Comparison of ENCODE assay signal across 9 cellular contexts in genomic region chr13:46176756-46177155, GRCh38. TPM values are rescaled to one million over a fixed set of nuclear protein-coding genes. Genes with fewer than 3 reads are reported as not detected.
DNase-seq lines count a peak whose midpoint lies in the region; ATAC-seq and TF ChIP-seq lines count a peak whose summit lies in the region.
"Had no signal": no experiment of that assay in that cellular context is flagged by ENCODE, and none has a peak within 500 bp of the region (broad histone marks: within the 10 kb centered on the region; RNA-seq: fewer than 3 reads in every experiment).

No MANE protein-coding gene starts in this region.

- H3K36me3 ChIP-seq in MM.1S (replicated peaks; ENCODE audit: insufficient read depth, low read length): no peaks in the 10 kb centered on the region
- no peaks in the 10 kb centered on the region for H3K36me3 ChIP-seq in esophagus squamous epithelium

- peak; percentile 39 for ATAC-seq in GM21526 (IDR thresholded peaks at IDR 0.05; ENCODE audit: low FRiP score, unreplicated experiment)
- no peak for ATAC-seq in GM19452 (IDR thresholded peaks at IDR 0.05; ENCODE audit: unreplicated experiment)

- peak overlapping the region; percentile 59 for H3K4me2 ChIP-seq in MM.1S (ENCODE audit: low read depth, low read length)

- H3K9me2 ChIP-seq in MM.1S (replicated peaks; ENCODE audit: insufficient read depth, low read length): no peaks in the 10 kb centered on the region

- H4K20me1 ChIP-seq in MM.1S (ENCODE audit: insufficient read depth, low read length): peaks cover 46% of the 10 kb centered on the region

- peaks cover 46% of the 10 kb centered on the region for H3K4me1 ChIP-seq in MM.1S (ENCODE audit: low read length)
- peaks cover 0 to 6% (median 0%) of the 10 kb centered on the region in 3 donors for H3K4me1 ChIP-seq in esophagus squamous epithelium

- peaks cover 100% of the 10 kb centered on the region for H3K79me2 ChIP-seq in MM.1S (ENCODE audit: low read length)

- H3K27me3 ChIP-seq in MM.1S (replicated peaks; ENCODE audit: insufficient read depth, low read length) (no peaks in the 10 kb centered on the region), esophagus squamous epithelium (peaks cover 0 to 7% (median 0%) of the 10 kb centered on the region in 4 donors)

- H3K4me3 ChIP-seq in MM.1S (ENCODE audit: low read length): peak overlapping the region; percentile 26; the same call in 1 of the 2 replicates
- peak overlapping the region in 2 of 4 donors; percentile 7 to 23 for H3K4me3 ChIP-seq in esophagus squamous epithelium
- H3K4me3 ChIP-seq: lung had no signal

- WGBS in esophagus squamous epithelium, 2 donors: 45 to 55% methylated on average over 3 of the region's 3 CpGs

- H3K9me3 ChIP-seq in MM.1S (replicated peaks; ENCODE audit: insufficient read depth, low read length) (no peaks in the 10 kb centered on the region), esophagus squamous epithelium (no peaks in the 10 kb centered on the region)

- no peak for TF ChIP-seq POLR2A in esophagus squamous epithelium (IDR thresholded peaks at IDR 0.05)

- no peak overlapping the region for H2AFZ ChIP-seq in MM.1S (ENCODE audit: low read length)

- H3K27ac ChIP-seq in MM.1S (ENCODE audit: low read length): peak overlapping the region; percentile 74
- H3K27ac ChIP-seq in esophagus squamous epithelium: peak overlapping the region in 3 of 4 donors; percentile 40 to 66 (median 58)

- no peak for TF ChIP-seq CTCF in MM.1S (IDR thresholded peaks at IDR 0.05; ENCODE audit: low read length)
- no peak for TF ChIP-seq CTCF in esophagus squamous epithelium (IDR thresholded peaks at IDR 0.05)

- DNase-seq in CMK (ENCODE audit: low read depth) (peak; percentile 58), MM.1S (peak; percentile 43), esophagus squamous epithelium (lab: John Stamatoyannopoulos, UW) (no peak), NCI-H1048 (lab: John Stamatoyannopoulos, UW) (no peak), AG20443 (ENCODE audit: low spot score) (no peak), dermis blood vessel endothelial cell (no peak)

- peaks cover 28% of the 10 kb centered on the region for H3F3A ChIP-seq in MM.1S (ENCODE audit: insufficient read depth, low read length)

- H3K9ac ChIP-seq in MM.1S (ENCODE audit: low read length): peak overlapping the region; percentile 13; the same call in 1 of the 2 replicates

- intact Hi-C loops in esophagus squamous epithelium (cut with DNase I): no loop called here

RNA-seq across cellular contexts. Expression of gene LCP1, which starts 5.2 kb away (rescaled TPM):
- 10 to 100 TPM in 3 of 4 donors, 1 to 10 TPM in 1; 8.7 to 33.9 (median 21.9) TPM for total RNA-seq in esophagus squamous epithelium
- total RNA-seq in dermis blood vessel endothelial cell: 0.14 TPM in 1 of 2 replicates, not detected in the other

RNA-seq across cellular contexts. Expression of gene LRRC63, which starts 35.0 kb away (rescaled TPM):
- total RNA-seq in esophagus squamous epithelium (not detected), dermis blood vessel endothelial cell (0.09 TPM in 1 of 2 replicates, not detected in the other)

Comparison
In these comparisons a context has a peak if more than half of its experiments do, and no peak if none do; other contexts are left out.
1. DNase-seq: peak in CMK (single experiment) and MM.1S (single experiment); none in esophagus squamous epithelium (single experiment), NCI-H1048 (single experiment), AG20443 (single experiment) and dermis blood vessel endothelial cell (single experiment).